ENCODE assay signal across 2 cellular contexts in genomic region chr10:3782456-3783312, GRCh38.
TF ChIP-seq lines count a peak whose summit lies in the region.

No MANE protein-coding gene starts in this region.

TF ChIP-seq in WTC11, 78 proteins besides CTCF, POLR2A, EP300 and RAD21 (continued from another document):
- TF ChIP-seq NFE2L1 (CRISPR knock-in tag; IDR thresholded peaks at IDR 0.05): no peak
- TF ChIP-seq ZNF219 (CRISPR knock-in tag; IDR thresholded peaks at IDR 0.05; ENCODE audit: borderline replicate concordance): no peak

TF ChIP-seq in HepG2, 621 proteins besides CTCF, POLR2A, EP300 and RAD21 (continues in another document):
- TF ChIP-seq, protein P1, sequence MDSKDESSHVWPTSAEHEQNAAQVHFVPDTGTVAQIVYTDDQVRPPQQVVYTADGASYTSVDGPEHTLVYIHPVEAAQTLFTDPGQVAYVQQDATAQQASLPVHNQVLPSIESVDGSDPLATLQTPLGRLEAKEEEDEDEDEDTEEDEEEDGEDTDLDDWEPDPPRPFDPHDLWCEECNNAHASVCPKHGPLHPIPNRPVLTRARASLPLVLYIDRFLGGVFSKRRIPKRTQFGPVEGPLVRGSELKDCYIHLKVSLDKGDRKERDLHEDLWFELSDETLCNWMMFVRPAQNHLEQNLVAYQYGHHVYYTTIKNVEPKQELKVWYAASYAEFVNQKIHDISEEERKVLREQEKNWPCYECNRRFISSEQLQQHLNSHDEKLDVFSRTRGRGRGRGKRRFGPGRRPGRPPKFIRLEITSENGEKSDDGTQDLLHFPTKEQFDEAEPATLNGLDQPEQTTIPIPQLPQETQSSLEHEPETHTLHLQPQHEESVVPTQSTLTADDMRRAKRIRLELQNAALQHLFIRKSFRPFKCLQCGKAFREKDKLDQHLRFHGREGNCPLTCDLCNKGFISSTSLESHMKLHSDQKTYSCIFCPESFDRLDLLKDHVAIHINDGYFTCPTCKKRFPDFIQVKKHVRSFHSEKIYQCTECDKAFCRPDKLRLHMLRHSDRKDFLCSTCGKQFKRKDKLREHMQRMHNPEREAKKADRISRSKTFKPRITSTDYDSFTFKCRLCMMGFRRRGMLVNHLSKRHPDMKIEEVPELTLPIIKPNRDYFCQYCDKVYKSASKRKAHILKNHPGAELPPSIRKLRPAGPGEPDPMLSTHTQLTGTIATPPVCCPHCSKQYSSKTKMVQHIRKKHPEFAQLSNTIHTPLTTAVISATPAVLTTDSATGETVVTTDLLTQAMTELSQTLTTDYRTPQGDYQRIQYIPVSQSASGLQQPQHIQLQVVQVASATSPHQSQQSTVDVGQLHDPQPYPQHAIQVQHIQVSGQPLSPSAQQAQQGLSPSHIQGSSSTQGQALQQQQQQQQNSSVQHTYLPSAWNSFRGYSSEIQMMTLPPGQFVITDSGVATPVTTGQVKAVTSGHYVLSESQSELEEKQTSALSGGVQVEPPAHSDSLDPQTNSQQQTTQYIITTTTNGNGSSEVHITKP (CRISPR knock-in tag; IDR thresholded peaks at IDR 0.05; ENCODE audit: low read depth): no peak
- TF ChIP-seq SOX5 (CRISPR knock-in tag; IDR thresholded peaks at IDR 0.05; ENCODE audit: borderline replicate concordance): peak; percentile 24; the same call in 1 of the 2 replicates
- TF ChIP-seq, protein P2, sequence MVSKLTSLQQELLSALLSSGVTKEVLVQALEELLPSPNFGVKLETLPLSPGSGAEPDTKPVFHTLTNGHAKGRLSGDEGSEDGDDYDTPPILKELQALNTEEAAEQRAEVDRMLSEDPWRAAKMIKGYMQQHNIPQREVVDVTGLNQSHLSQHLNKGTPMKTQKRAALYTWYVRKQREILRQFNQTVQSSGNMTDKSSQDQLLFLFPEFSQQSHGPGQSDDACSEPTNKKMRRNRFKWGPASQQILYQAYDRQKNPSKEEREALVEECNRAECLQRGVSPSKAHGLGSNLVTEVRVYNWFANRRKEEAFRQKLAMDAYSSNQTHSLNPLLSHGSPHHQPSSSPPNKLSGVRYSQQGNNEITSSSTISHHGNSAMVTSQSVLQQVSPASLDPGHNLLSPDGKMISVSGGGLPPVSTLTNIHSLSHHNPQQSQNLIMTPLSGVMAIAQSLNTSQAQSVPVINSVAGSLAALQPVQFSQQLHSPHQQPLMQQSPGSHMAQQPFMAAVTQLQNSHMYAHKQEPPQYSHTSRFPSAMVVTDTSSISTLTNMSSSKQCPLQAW (CRISPR knock-in tag; IDR thresholded peaks at IDR 0.05): 0 out of 2 replicates have a peak, but pooled peaks have one; percentile 13
- TF ChIP-seq KLF6 (CRISPR knock-in tag; IDR thresholded peaks at IDR 0.05): peak; percentile 18; the same call in 1 of the 2 replicates
- no peak for TF ChIP-seq PHF5A (CRISPR knock-in tag; IDR thresholded peaks at IDR 0.05; ENCODE audit: low read depth, unreplicated experiment)
- TF ChIP-seq PCBP2 (optimal IDR thresholded peaks at IDR 0.05; ENCODE audit: low read depth, low read length, poor library complexity, severe bottlenecking): no peak
- TF ChIP-seq PAF1 (CRISPR knock-in tag; IDR thresholded peaks at IDR 0.05): peak; percentile 38; the same call in 1 of the 2 replicates
- TF ChIP-seq CCAR2 (optimal IDR thresholded peaks at IDR 0.05; ENCODE audit: low read depth, low read length): peak; percentile 7
- TF ChIP-seq ZIK1 (CRISPR knock-in tag; IDR thresholded peaks at IDR 0.05; ENCODE audit: borderline replicate concordance, low read depth): no peak
- 0 out of 2 replicates have a peak, but pooled peaks have one; percentile 36 for TF ChIP-seq ZSCAN31 (CRISPR knock-in tag; IDR thresholded peaks at IDR 0.05; ENCODE audit: low read depth)
- TF ChIP-seq, protein P3, sequence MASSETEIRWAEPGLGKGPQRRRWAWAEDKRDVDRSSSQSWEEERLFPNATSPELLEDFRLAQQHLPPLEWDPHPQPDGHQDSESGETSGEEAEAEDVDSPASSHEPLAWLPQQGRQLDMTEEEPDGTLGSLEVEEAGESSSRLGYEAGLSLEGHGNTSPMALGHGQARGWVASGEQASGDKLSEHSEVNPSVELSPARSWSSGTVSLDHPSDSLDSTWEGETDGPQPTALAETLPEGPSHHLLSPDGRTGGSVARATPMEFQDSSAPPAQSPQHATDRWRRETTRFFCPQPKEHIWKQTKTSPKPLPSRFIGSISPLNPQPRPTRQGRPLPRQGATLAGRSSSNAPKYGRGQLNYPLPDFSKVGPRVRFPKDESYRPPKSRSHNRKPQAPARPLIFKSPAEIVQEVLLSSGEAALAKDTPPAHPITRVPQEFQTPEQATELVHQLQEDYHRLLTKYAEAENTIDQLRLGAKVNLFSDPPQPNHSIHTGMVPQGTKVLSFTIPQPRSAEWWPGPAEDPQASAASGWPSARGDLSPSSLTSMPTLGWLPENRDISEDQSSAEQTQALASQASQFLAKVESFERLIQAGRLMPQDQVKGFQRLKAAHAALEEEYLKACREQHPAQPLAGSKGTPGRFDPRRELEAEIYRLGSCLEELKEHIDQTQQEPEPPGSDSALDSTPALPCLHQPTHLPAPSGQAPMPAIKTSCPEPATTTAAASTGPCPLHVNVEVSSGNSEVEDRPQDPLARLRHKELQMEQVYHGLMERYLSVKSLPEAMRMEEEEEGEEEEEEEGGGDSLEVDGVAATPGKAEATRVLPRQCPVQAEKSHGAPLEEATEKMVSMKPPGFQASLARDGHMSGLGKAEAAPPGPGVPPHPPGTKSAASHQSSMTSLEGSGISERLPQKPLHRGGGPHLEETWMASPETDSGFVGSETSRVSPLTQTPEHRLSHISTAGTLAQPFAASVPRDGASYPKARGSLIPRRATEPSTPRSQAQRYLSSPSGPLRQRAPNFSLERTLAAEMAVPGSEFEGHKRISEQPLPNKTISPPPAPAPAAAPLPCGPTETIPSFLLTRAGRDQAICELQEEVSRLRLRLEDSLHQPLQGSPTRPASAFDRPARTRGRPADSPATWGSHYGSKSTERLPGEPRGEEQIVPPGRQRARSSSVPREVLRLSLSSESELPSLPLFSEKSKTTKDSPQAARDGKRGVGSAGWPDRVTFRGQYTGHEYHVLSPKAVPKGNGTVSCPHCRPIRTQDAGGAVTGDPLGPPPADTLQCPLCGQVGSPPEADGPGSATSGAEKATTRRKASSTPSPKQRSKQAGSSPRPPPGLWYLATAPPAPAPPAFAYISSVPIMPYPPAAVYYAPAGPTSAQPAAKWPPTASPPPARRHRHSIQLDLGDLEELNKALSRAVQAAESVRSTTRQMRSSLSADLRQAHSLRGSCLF (CRISPR knock-in tag; IDR thresholded peaks at IDR 0.05; ENCODE audit: borderline replicate concordance): no peak
- no peak for TF ChIP-seq SSRP1 (CRISPR knock-in tag; IDR thresholded peaks at IDR 0.05)
- peak; percentile 14; the same call in 1 of the 2 replicates for TF ChIP-seq NFIC (IDR thresholded peaks at IDR 0.05; ENCODE audit: low read length)
- peak; percentile 5 for TF ChIP-seq ASH2L (IDR thresholded peaks at IDR 0.05; ENCODE audit: insufficient read length, low read depth, low read length)
- TF ChIP-seq ARID2 (CRISPR knock-in tag; IDR thresholded peaks at IDR 0.05; ENCODE audit: borderline replicate concordance): no peak
- no peak for TF ChIP-seq CHD2 (IDR thresholded peaks at IDR 0.05; ENCODE audit: low read depth, low read length)
- TF ChIP-seq, protein P4, sequence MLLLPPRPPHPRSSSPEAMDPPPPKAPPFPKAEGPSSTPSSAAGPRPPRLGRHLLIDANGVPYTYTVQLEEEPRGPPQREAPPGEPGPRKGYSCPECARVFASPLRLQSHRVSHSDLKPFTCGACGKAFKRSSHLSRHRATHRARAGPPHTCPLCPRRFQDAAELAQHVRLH (CRISPR knock-in tag; IDR thresholded peaks at IDR 0.05; ENCODE audit: borderline replicate concordance, low read depth): no peak
- TF ChIP-seq SOX13 (IDR thresholded peaks at IDR 0.05): no peak; the same call in 1 of the 2 replicates
- TF ChIP-seq SOX13 (CRISPR knock-in tag; conservative IDR thresholded peaks at IDR 0.05 in 1 of 2, IDR thresholded peaks at IDR 0.05 in 1 of 2): 0 out of 4 replicates have a peak, but pooled peaks of 1 of the 2 experiments have one; percentile 30
- TF ChIP-seq MAZ (IDR thresholded peaks at IDR 0.05; ENCODE audit: borderline replicate concordance, low read depth, low read length): no peak
- TF ChIP-seq MAZ (CRISPR knock-in tag; IDR thresholded peaks at IDR 0.05; ENCODE audit: low read depth): 0 out of 2 replicates have a peak, but pooled peaks have one; percentile 34
- TF ChIP-seq, protein P5, sequence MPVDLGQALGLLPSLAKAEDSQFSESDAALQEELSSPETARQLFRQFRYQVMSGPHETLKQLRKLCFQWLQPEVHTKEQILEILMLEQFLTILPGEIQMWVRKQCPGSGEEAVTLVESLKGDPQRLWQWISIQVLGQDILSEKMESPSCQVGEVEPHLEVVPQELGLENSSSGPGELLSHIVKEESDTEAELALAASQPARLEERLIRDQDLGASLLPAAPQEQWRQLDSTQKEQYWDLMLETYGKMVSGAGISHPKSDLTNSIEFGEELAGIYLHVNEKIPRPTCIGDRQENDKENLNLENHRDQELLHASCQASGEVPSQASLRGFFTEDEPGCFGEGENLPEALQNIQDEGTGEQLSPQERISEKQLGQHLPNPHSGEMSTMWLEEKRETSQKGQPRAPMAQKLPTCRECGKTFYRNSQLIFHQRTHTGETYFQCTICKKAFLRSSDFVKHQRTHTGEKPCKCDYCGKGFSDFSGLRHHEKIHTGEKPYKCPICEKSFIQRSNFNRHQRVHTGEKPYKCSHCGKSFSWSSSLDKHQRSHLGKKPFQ (CRISPR knock-in tag; IDR thresholded peaks at IDR 0.05; ENCODE audit: insufficient replicate concordance): peak; percentile 22
- TF ChIP-seq ZFX (CRISPR knock-in tag; IDR thresholded peaks at IDR 0.05; ENCODE audit: low read depth): no peak
- TF ChIP-seq SNAI1 (CRISPR knock-in tag; IDR thresholded peaks at IDR 0.05; ENCODE audit: borderline replicate concordance): peak; percentile 83
- no peak for TF ChIP-seq ZNF101 (CRISPR knock-in tag; IDR thresholded peaks at IDR 0.05; ENCODE audit: borderline replicate concordance, low read depth)
- TF ChIP-seq EED (CRISPR knock-in tag; IDR thresholded peaks at IDR 0.05): no peak
- TF ChIP-seq FIP1L1 (IDR thresholded peaks at IDR 0.05; ENCODE audit: borderline replicate concordance, insufficient read depth, low read depth, low read length): 0 out of 2 replicates have a peak, but pooled peaks have one; percentile 13
- peak; percentile 6; the same call in 1 of the 2 replicates for TF ChIP-seq MED1 (CRISPR knock-in tag; IDR thresholded peaks at IDR 0.05)
- no peak; the same call in 1 of the 2 replicates for TF ChIP-seq MAX (IDR thresholded peaks at IDR 0.05)
- peak; percentile 83; the same call in 1 of the 2 replicates for TF ChIP-seq FOSL1 (CRISPR knock-in tag; IDR thresholded peaks at IDR 0.05; ENCODE audit: borderline replicate concordance)
- no peak for TF ChIP-seq MXD4 (CRISPR knock-in tag; IDR thresholded peaks at IDR 0.05)
- TF ChIP-seq ZNF232 (CRISPR knock-in tag; IDR thresholded peaks at IDR 0.05; ENCODE audit: borderline replicate concordance): no peak
- TF ChIP-seq ATF2 (CRISPR knock-in tag; IDR thresholded peaks at IDR 0.05): no peak
- TF ChIP-seq ZNF496 (CRISPR knock-in tag; IDR thresholded peaks at IDR 0.05; ENCODE audit: insufficient replicate concordance): no peak
- no peak for TF ChIP-seq GLI4 (CRISPR knock-in tag; IDR thresholded peaks at IDR 0.05; ENCODE audit: borderline replicate concordance)
- TF ChIP-seq RBM22 (optimal IDR thresholded peaks at IDR 0.05; ENCODE audit: low read length): peak; percentile 18
- TF ChIP-seq RBFOX2 (IDR thresholded peaks at IDR 0.05; ENCODE audit: low read depth, low read length): peak; percentile 65
- peak; percentile 51 for TF ChIP-seq POLR2G (IDR thresholded peaks at IDR 0.05; ENCODE audit: low read depth, low read length)
- TF ChIP-seq, protein P6, sequence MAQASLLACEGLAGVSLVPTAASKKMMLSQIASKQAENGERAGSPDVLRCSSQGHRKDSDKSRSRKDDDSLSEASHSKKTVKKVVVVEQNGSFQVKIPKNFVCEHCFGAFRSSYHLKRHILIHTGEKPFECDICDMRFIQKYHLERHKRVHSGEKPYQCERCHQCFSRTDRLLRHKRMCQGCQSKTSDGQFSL (CRISPR knock-in tag; IDR thresholded peaks at IDR 0.05): no peak
- 0 out of 2 replicates have a peak, but pooled peaks have one; percentile 18 for TF ChIP-seq RARA (CRISPR knock-in tag; IDR thresholded peaks at IDR 0.05)
- no peak for TF ChIP-seq CEBPZ (IDR thresholded peaks at IDR 0.05; ENCODE audit: low read length)
- TF ChIP-seq MYC (CRISPR knock-in tag; IDR thresholded peaks at IDR 0.05; ENCODE audit: borderline replicate concordance): no peak
- TF ChIP-seq ONECUT2 (CRISPR knock-in tag; IDR thresholded peaks at IDR 0.05): no peak
- no peak for TF ChIP-seq ZFP41 (CRISPR knock-in tag; IDR thresholded peaks at IDR 0.05; ENCODE audit: borderline replicate concordance)
